In genomic region chr19:48348737-48349136, GRCh38 we compare ENCODE assay signal across 31 cellular contexts. TPM values are rescaled to one million over a fixed set of nuclear protein-coding genes. Genes with fewer than 3 reads are reported as not detected.
"Had no signal": no experiment of that assay in that cellular context is flagged by ENCODE, and none has a peak within 500 bp of the region (broad histone marks: within the 10 kb centered on the region; RNA-seq: fewer than 3 reads in every experiment).

No MANE protein-coding gene starts in this region.

- H3K27ac ChIP-seq: colonic mucosa, esophagus squamous epithelium, left lung, neural progenitor cell, psoas muscle, skin epidermis, spleen, thoracic aorta, tibial nerve, upper lobe of left lung had no signal

- H2AFZ ChIP-seq: neural progenitor cell had no signal

- H3K9ac ChIP-seq: neural progenitor cell had no signal

- H3K9me3 ChIP-seq: colonic mucosa, esophagus squamous epithelium, heart right ventricle, left lung, mucosa of descending colon, psoas muscle, spleen, thoracic aorta, tibial nerve, upper lobe of left lung had no signal

- H3K4me3 Mint-ChIP-seq: mesothelial cell of epicardium; naive B cell; natural killer cell treated with Interleukin-12 subunit alpha and Interleukin-12 subunit beta and Interleukin-15 and Interleukin-18, amount 100 ng/mL, for 72 hours; neural progenitor cell; stimulated activated memory B cell treated with anti-CD40 and anti-IgM and Interleukin-4, amounts not matched to agents 10 μg/mL and 1 μg/mL and 100 μg/mL, for 72 hours had no signal

- H3K36me3 ChIP-seq: colonic mucosa, esophagus squamous epithelium, left lung, neural progenitor cell, thoracic aorta, tibial nerve had no signal

- H3K4me3 ChIP-seq: colonic mucosa, esophagus squamous epithelium, heart right ventricle, left lung, mucosa of descending colon, neural progenitor cell, psoas muscle, skin epidermis, spleen, thoracic aorta, tibial nerve, upper lobe of left lung had no signal

- H3K27me3 Mint-ChIP-seq: naive B cell; natural killer cell treated with Interleukin-12 subunit alpha and Interleukin-12 subunit beta and Interleukin-15 and Interleukin-18, amount 100 ng/mL, for 72 hours; stimulated activated memory B cell treated with anti-CD40 and anti-IgM and Interleukin-4, amounts not matched to agents 10 μg/mL and 1 μg/mL and 100 μg/mL, for 72 hours had no signal

- H3K9me3 Mint-ChIP-seq: mesothelial cell of epicardium; naive B cell; natural killer cell treated with Interleukin-12 subunit alpha and Interleukin-12 subunit beta and Interleukin-15 and Interleukin-18, amount 100 ng/mL, for 72 hours; neural progenitor cell; stimulated activated memory B cell treated with anti-CD40 and anti-IgM and Interleukin-4, amounts not matched to agents 10 μg/mL and 1 μg/mL and 100 μg/mL, for 72 hours had no signal

- DNase-seq: colonic mucosa; effector memory CD4-positive, alpha-beta T cell; erythroblast; esophagus squamous epithelium; glutamatergic neuron; hippocampal formation; left cardiac atrium; left lung; mesenchymal stem cell; mucosa of descending colon; naive B cell; posterior cingulate gyrus; psoas muscle; right cardiac atrium; spleen; stimulated activated CD4-positive, alpha-beta T cell treated with anti-CD3 and anti-CD28 coated beads, Interleukin-4, amount 100 ng/mL, for 4 hours; stimulated activated naive CD8-positive, alpha-beta T cell treated with anti-CD3 and anti-CD28 coated beads, Interleukin-15, Interleukin-2, amounts not matched to agents 100 U/mL and 50 U/mL, for 24 hours; upper lobe of left lung had no signal

- H3K4me2 ChIP-seq: neural progenitor cell had no signal

- ATAC-seq: left cardiac atrium; left lung; mucosa of descending colon; natural killer cell treated with Interleukin-12 subunit alpha and Interleukin-12 subunit beta and Interleukin-15 and Interleukin-18, amount 100 ng/mL, for 72 hours; stimulated activated memory B cell treated with anti-CD40 and anti-IgM and Interleukin-4, amounts not matched to agents 10 μg/mL and 1 μg/mL and 100 μg/mL, for 72 hours; stimulated activated naive CD8-positive, alpha-beta T cell treated with anti-CD3 and anti-CD28 coated beads, Interleukin-15, Interleukin-2, amounts not matched to agents 100 U/mL and 50 U/mL, for 24 hours had no signal

- H3K27me3 ChIP-seq: colonic mucosa, esophagus squamous epithelium, heart right ventricle, left lung, neural progenitor cell, spleen, tibial nerve, upper lobe of left lung had no signal

- H3K36me3 Mint-ChIP-seq: mesothelial cell of epicardium; natural killer cell treated with Interleukin-12 subunit alpha and Interleukin-12 subunit beta and Interleukin-15 and Interleukin-18, amount 100 ng/mL, for 72 hours; neural progenitor cell had no signal

- H3K4me1 ChIP-seq: colonic mucosa, esophagus squamous epithelium, left lung, neural progenitor cell, tibial nerve, upper lobe of left lung had no signal

- H3K27ac Mint-ChIP-seq: natural killer cell treated with Interleukin-12 subunit alpha and Interleukin-12 subunit beta and Interleukin-15 and Interleukin-18, amount 100 ng/mL, for 72 hours; neural progenitor cell; stimulated activated memory B cell treated with anti-CD40 and anti-IgM and Interleukin-4, amounts not matched to agents 10 μg/mL and 1 μg/mL and 100 μg/mL, for 72 hours had no signal

RNA-seq across cellular contexts. Expression of gene SYNGR4, which starts 15.4 kb away (rescaled TPM):
- total RNA-seq: colonic mucosa, dermis blood vessel endothelial cell, esophagus squamous epithelium, heart right ventricle, left cardiac atrium, left lung, lower leg skin, lung microvascular endothelial cell, mesothelial cell of epicardium, osteoblast, psoas muscle, renal cortical epithelial cell, right cardiac atrium, spleen, thoracic aorta, tibial nerve, upper lobe of left lung had no signal
